In genomic region chr7:141466151-141466904, GRCh38 we compare ENCODE assay signal across 15 cellular contexts.
"Had no signal": no experiment of that assay in that cellular context is flagged by ENCODE, and none has a peak within 500 bp of the region (broad histone marks: within the 10 kb centered on the region; RNA-seq: fewer than 3 reads in every experiment).

No MANE protein-coding gene starts in this region.

- H3K4me1 ChIP-seq: colonic mucosa, prostate gland had no signal

- ATAC-seq: mucosa of descending colon, right cardiac atrium had no signal

- H3K9me3 ChIP-seq: colonic mucosa, left ventricle myocardium inferior, mucosa of descending colon, prostate gland, stomach, testis had no signal

- H3K27me3 ChIP-seq: colonic mucosa, stomach, testis had no signal

- DNase-seq: activated CD4-positive, alpha-beta T cell treated with anti-CD3 and anti-CD28 coated beads, Interleukin-2, amount 50 U/mL, for 48 hours; activated gamma-delta T cell treated with Interleukin-2 at 50 U/mL for 16 hours; colonic mucosa; hypothalamus; kidney; left ventricle myocardium inferior; mucosa of descending colon; naive B cell; right cardiac atrium; stimulated activated CD4-positive, alpha-beta T cell treated with anti-CD3 and anti-CD28 coated beads, Interleukin-15, amount 100 ng/mL, for 24 hours; stimulated activated CD4-positive, alpha-beta T cell treated with anti-CD3 and anti-CD28 coated beads, Interleukin-2, amount 100 ng/mL, for 48 hours; stomach; testis had no signal

- H3K36me3 ChIP-seq: colonic mucosa, left ventricle myocardium inferior, prostate gland, stomach had no signal

- H3K27ac ChIP-seq: colonic mucosa, left ventricle myocardium inferior, prostate gland, skin epidermis, stomach, testis had no signal

- H3K4me3 ChIP-seq: colonic mucosa, left ventricle myocardium inferior, mucosa of descending colon, prostate gland, skin epidermis, stomach, testis had no signal
